In genomic region chr1:36572142-36572715, GRCh38 we compare ENCODE assay signal across 20 cellular contexts.
A peak's percentile ranks its signal among the peaks of the same experiment; 100 is the strongest.
DNase-seq lines count a peak whose midpoint lies in the region; ATAC-seq, FAIRE-seq and TF ChIP-seq lines count a peak whose summit lies in the region.
"Had no signal": no experiment of that assay in that cellular context is flagged by ENCODE, and none has a peak within 500 bp of the region (broad histone marks: within the 10 kb centered on the region; RNA-seq: fewer than 3 reads in every experiment).

No MANE protein-coding gene starts in this region.

- H3K4me1 Mint-ChIP-seq in activated naive CD4-positive, alpha-beta T cell treated with anti-CD3 and anti-CD28 coated beads, Interleukin-2, amount 10 ng/mL, durations not matched to agents 7 days and 5 days = no peaks in the 10 kb centered on the region

- intact Hi-C loops in lower lobe of right lung (cut with DNase I) = no loop called here

- H3K36me3 Mint-ChIP-seq in activated naive CD4-positive, alpha-beta T cell treated with anti-CD3 and anti-CD28 coated beads, Interleukin-2, amount 10 ng/mL, durations not matched to agents 7 days and 5 days = no peaks in the 10 kb centered on the region
- H3K36me3 Mint-ChIP-seq: CD8-positive, alpha-beta T cell had no signal

- no peak overlapping the region for H3K27ac Mint-ChIP-seq in activated naive CD4-positive, alpha-beta T cell treated with anti-CD3 and anti-CD28 coated beads, Interleukin-2, amount 10 ng/mL, durations not matched to agents 7 days and 5 days
- H3K27ac Mint-ChIP-seq: CD8-positive, alpha-beta T cell; HFFc6 had no signal

- H3K4me1 ChIP-seq in lower lobe of right lung (no peaks in the 10 kb centered on the region), small intestine (ENCODE audit: control insufficient read depth in 2 of 2, insufficient read depth in 1 of 2, low read depth in 1 of 2, low read length in 1 of 2) (no peaks in the 10 kb centered on the region)
- H3K4me1 ChIP-seq: BE2C had no signal

- H3K4me3 Mint-ChIP-seq in activated naive CD4-positive, alpha-beta T cell treated with anti-CD3 and anti-CD28 coated beads, Interleukin-2, amount 10 ng/mL, durations not matched to agents 7 days and 5 days = no peak overlapping the region
- H3K4me3 Mint-ChIP-seq: CD8-positive, alpha-beta T cell; HFFc6 had no signal

- peaks cover 34% of the 10 kb centered on the region for H3K27me3 Mint-ChIP-seq in activated naive CD4-positive, alpha-beta T cell treated with anti-CD3 and anti-CD28 coated beads, Interleukin-2, amount 10 ng/mL, durations not matched to agents 7 days and 5 days

- no peaks in the 10 kb centered on the region for H3K9me3 ChIP-seq in WERI-Rb-1 (ENCODE audit: severe bottlenecking)
- H3K9me3 ChIP-seq in lower lobe of right lung = no peaks in the 10 kb centered on the region
- H3K9me3 ChIP-seq in small intestine (ENCODE audit: control insufficient read depth, low read depth) = no peaks in the 10 kb centered on the region
- H3K9me3 ChIP-seq: BE2C had no signal

- H3K27me3 ChIP-seq in WERI-Rb-1 (ENCODE audit: insufficient read depth, low read depth, severe bottlenecking) (no peaks in the 10 kb centered on the region), lower lobe of right lung (ENCODE audit: low read depth) (peaks cover 36% of the 10 kb centered on the region), small intestine (ENCODE audit: control insufficient read depth in 2 of 2, insufficient read depth in 2 of 2, low read length in 2 of 2) (peaks cover 0 to 3% of the 10 kb centered on the region in 2 donors)
- H3K27me3 ChIP-seq: BE2C had no signal

- TF ChIP-seq CTCF in WERI-Rb-1 (IDR thresholded peaks at IDR 0.05; ENCODE audit: low read depth, low read length) = no peak
- TF ChIP-seq CTCF in lower lobe of right lung (IDR thresholded peaks at IDR 0.05) = no peak

- H3K9me3 Mint-ChIP-seq in activated naive CD4-positive, alpha-beta T cell treated with anti-CD3 and anti-CD28 coated beads, Interleukin-2, amount 10 ng/mL, durations not matched to agents 7 days and 5 days = no peaks in the 10 kb centered on the region
- H3K9me3 Mint-ChIP-seq: CD8-positive, alpha-beta T cell; HFFc6 had no signal

- ATAC-seq in lower lobe of right lung (no peak), SK-N-SH treated with all-trans-retinoic acid at 6 μM for 48 hours (no peak)
- ATAC-seq: CD8-positive, alpha-beta T cell; HepG2 had no signal

- CTCF ChIA-PET in activated naive CD4-positive, alpha-beta T cell treated with anti-CD3 and anti-CD28 coated beads, Interleukin-2, amount 10 ng/mL, durations not matched to agents 7 days and 5 days (lab: Charles Lee) = interaction anchor here (0.9 to 1.7 kb wide), 2 partner anchors 9 to 146 kb away, joined by 3 to 4 read pairs; no protein-coding TSS in a partner anchor

- peak; percentile 15 for DNase-seq in activated naive CD4-positive, alpha-beta T cell treated with anti-CD3 and anti-CD28 coated beads, Interleukin-2, amount 10 ng/mL, durations not matched to agents 7 days and 5 days
- no peak for DNase-seq in activated naive CD4-positive, alpha-beta T cell treated with anti-CD3 and anti-CD28 coated beads, Interleukin-2, amount 50 U/mL, for 16 hours
- DNase-seq in WERI-Rb-1 (no peak), lower lobe of right lung (peak; percentile 12), NCI-H446 (lab: John Stamatoyannopoulos, UW) (no peak), small intestine (no peak)
- DNase-seq: Calu3; CD8-positive, alpha-beta T cell; GM23248; HFFc6; NCI-H187; NCI-H446 treated with DMSO at 0.1 percent for 48 hours; OCI-M1; Right ventricle myocardium superior had no signal

- WGBS in small intestine, 3 donors = 43 to 51% (median 51%) methylated on average over 15 of the region's 15 CpGs

- no peaks in the 10 kb centered on the region for H3K36me3 ChIP-seq in WERI-Rb-1
- H3K36me3 ChIP-seq in lower lobe of right lung = no peaks in the 10 kb centered on the region
- no peaks in the 10 kb centered on the region for H3K36me3 ChIP-seq in small intestine (ENCODE audit: control insufficient read depth in 2 of 2, insufficient read depth in 2 of 2, low read length in 2 of 2)
- H3K36me3 ChIP-seq: BE2C had no signal

- FAIRE-seq in small intestine (lab: Jason Lieb, UNC) = no peak
- FAIRE-seq: A204.1, GM12891, HepG2 had no signal

- H3K4me3 ChIP-seq in WERI-Rb-1 (ENCODE audit: low read depth, low read length) (no peak overlapping the region; the same call in 1 of the 2 replicates), lower lobe of right lung (no peak overlapping the region), small intestine (ENCODE audit: low read depth in 1 of 2, low read length in 2 of 2) (no peak overlapping the region)
- H3K4me3 ChIP-seq: GM23248 had no signal

- peak overlapping the region; percentile 67 for H3K27ac ChIP-seq in WERI-Rb-1
- no peak overlapping the region for H3K27ac ChIP-seq in lower lobe of right lung
- no peak overlapping the region for H3K27ac ChIP-seq in small intestine (ENCODE audit: low read depth in 1 of 2, low read length in 1 of 2)
- H3K27ac ChIP-seq: GM23248, KMS-11 had no signal

TF ChIP-seq in SK-N-SH treated with all-trans-retinoic acid at 6 μM for 48 hours, 23 proteins besides CTCF, POLR2A, EP300 and RAD21:
- TF ChIP-seq, protein P1, sequence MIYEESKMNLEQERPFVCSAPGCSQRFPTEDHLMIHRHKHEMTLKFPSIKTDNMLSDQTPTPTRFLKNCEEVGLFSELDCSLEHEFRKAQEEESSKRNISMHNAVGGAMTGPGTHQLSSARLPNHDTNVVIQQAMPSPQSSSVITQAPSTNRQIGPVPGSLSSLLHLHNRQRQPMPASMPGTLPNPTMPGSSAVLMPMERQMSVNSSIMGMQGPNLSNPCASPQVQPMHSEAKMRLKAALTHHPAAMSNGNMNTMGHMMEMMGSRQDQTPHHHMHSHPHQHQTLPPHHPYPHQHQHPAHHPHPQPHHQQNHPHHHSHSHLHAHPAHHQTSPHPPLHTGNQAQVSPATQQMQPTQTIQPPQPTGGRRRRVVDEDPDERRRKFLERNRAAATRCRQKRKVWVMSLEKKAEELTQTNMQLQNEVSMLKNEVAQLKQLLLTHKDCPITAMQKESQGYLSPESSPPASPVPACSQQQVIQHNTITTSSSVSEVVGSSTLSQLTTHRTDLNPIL (CRISPR knock-in tag; IDR thresholded peaks at IDR 0.05; ENCODE audit: low read depth) = no peak
- no peak for TF ChIP-seq ESRRG (CRISPR knock-in tag; IDR thresholded peaks at IDR 0.05)
- no peak for TF ChIP-seq ARNTL (CRISPR knock-in tag; IDR thresholded peaks at IDR 0.05; ENCODE audit: borderline replicate concordance, low read depth)
- TF ChIP-seq ZNF70 (CRISPR knock-in tag; IDR thresholded peaks at IDR 0.05) = no peak
- TF ChIP-seq OSR1 (CRISPR knock-in tag; IDR thresholded peaks at IDR 0.05) = no peak
- no peak for TF ChIP-seq GLIS3 (CRISPR knock-in tag; IDR thresholded peaks at IDR 0.05)
- no peak for TF ChIP-seq CSDC2 (CRISPR knock-in tag; IDR thresholded peaks at IDR 0.05)
- TF ChIP-seq TOX (CRISPR knock-in tag; IDR thresholded peaks at IDR 0.05; ENCODE audit: borderline replicate concordance) = no peak
- no peak for TF ChIP-seq BACH2 (CRISPR knock-in tag; IDR thresholded peaks at IDR 0.05; ENCODE audit: borderline replicate concordance)
- TF ChIP-seq, protein P2, sequence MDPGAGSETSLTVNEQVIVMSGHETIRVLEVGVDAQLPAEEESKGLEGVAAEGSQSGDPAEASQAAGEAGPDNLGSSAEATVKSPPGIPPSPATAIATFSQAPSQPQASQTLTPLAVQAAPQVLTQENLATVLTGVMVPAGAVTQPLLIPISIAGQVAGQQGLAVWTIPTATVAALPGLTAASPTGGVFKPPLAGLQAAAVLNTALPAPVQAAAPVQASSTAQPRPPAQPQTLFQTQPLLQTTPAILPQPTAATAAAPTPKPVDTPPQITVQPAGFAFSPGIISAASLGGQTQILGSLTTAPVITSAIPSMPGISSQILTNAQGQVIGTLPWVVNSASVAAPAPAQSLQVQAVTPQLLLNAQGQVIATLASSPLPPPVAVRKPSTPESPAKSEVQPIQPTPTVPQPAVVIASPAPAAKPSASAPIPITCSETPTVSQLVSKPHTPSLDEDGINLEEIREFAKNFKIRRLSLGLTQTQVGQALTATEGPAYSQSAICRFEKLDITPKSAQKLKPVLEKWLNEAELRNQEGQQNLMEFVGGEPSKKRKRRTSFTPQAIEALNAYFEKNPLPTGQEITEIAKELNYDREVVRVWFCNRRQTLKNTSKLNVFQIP (CRISPR knock-in tag; IDR thresholded peaks at IDR 0.05; ENCODE audit: borderline replicate concordance, low read depth) = no peak
- no peak for TF ChIP-seq ZC3H10 (CRISPR knock-in tag; IDR thresholded peaks at IDR 0.05)
- TF ChIP-seq PATZ1 (CRISPR knock-in tag; IDR thresholded peaks at IDR 0.05; ENCODE audit: borderline replicate concordance) = no peak
- TF ChIP-seq PPARA (CRISPR knock-in tag; IDR thresholded peaks at IDR 0.05; ENCODE audit: borderline replicate concordance) = no peak
- no peak for TF ChIP-seq ZFP3 (CRISPR knock-in tag; IDR thresholded peaks at IDR 0.05)
- TF ChIP-seq TCF4 (CRISPR knock-in tag; IDR thresholded peaks at IDR 0.05; ENCODE audit: borderline replicate concordance) = no peak
- TF ChIP-seq ZFP30 (CRISPR knock-in tag; IDR thresholded peaks at IDR 0.05) = no peak
- TF ChIP-seq ZNF565 (CRISPR knock-in tag; conservative IDR thresholded peaks at IDR 0.05; ENCODE audit: low read depth) = no peak

Comparison
In these comparisons a context has a peak if more than half of its experiments do, and no peak if none do; other contexts are left out.
1. DNase-seq: peak in activated naive CD4-positive, alpha-beta T cell treated with anti-CD3 and anti-CD28 coated beads, Interleukin-2, amount 10 ng/mL, durations not matched to agents 7 days and 5 days (single experiment) and lower lobe of right lung (single experiment); none in activated naive CD4-positive, alpha-beta T cell treated with anti-CD3 and anti-CD28 coated beads, Interleukin-2, amount 50 U/mL, for 16 hours (single experiment), WERI-Rb-1 (single experiment), NCI-H446 (0 of 2) and small intestine (single experiment).